8 cellular contexts compared by ENCODE assay signal in the genomic region with DNA sequence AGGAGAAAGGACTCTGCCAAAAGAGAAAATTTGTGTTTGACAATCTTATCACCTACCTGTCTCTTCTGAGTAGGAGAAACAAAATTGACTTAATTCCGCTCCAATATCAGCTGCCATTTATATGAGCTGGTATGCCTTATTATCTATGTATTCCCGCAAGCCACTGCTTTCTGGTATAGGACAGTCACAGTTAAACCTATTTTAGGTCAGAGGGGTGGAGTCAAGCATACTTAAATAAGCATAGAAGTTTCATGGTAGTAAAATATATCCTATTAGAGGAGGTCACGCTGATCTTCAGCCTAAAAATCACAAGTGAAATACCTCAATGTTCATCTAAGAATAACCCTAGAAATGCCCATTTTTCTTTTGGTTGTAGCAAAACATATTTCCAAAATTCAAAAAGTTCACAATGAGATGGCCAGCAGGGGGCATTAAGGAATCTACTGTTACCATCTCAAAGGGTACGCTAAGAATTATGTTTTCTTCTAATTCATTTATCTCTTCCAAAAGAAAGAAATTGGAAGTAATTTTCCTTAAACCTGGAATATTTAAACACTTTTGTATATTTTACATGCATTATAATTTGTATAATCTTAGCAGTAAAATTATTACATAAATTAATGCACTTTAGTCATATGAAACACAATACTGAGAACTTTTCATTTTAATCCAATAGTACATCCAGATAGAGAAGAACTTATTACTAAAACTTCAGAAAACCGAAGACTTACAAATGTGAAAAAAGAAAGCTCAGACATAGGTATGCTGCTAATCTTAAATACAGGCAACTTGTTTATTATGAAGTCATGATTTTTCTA. TPM values are rescaled to one million over a fixed set of nuclear protein-coding genes. Genes with fewer than 3 reads are reported as not detected.
DNase-seq lines count a peak whose midpoint lies in the region; ATAC-seq and TF ChIP-seq lines count a peak whose summit lies in the region.

No MANE protein-coding gene starts in this region.

- no peak overlapping the region for H3K27ac Mint-ChIP-seq in activated naive CD4-positive, alpha-beta T cell treated with anti-CD3 and anti-CD28 coated beads, Interleukin-2, amount 10 ng/mL, durations not matched to agents 7 days and 5 days

- peak; percentile 56 for DNase-seq in ELR (ENCODE audit: low read depth)
- peak; percentile 90 to 96 for DNase-seq in Kasumi-1 (lab: John Stamatoyannopoulos, UW)
- DNase-seq in activated naive CD4-positive, alpha-beta T cell treated with anti-CD3 and anti-CD28 coated beads, Interleukin-2, amount 10 ng/mL, durations not matched to agents 7 days and 5 days, result peak; percentile 59
- no peak for DNase-seq in right atrium auricular region (ENCODE audit: low spot score)
- peak; percentile 32 for DNase-seq in stomach

- intact Hi-C loops in stomach (cut with DNase I; ENCODE audit: low total_unique reads), result no loop called here

- peaks cover 8% of the 10 kb centered on the region for H3K36me3 Mint-ChIP-seq in activated naive CD4-positive, alpha-beta T cell treated with anti-CD3 and anti-CD28 coated beads, Interleukin-2, amount 10 ng/mL, durations not matched to agents 7 days and 5 days

- CTCF ChIA-PET in activated naive CD4-positive, alpha-beta T cell treated with anti-CD3 and anti-CD28 coated beads, Interleukin-2, amount 10 ng/mL, durations not matched to agents 7 days and 5 days (lab: Charles Lee), result interaction anchor here (0.7 to 4.0 kb wide), 17 partner anchors 9 to 1063 kb away, joined by 3 to 21 read pairs (median 4); a partner anchor contains a TSS

- H3K4me3 ChIP-seq in right atrium auricular region, result peak overlapping the region in 1 of 2 donors; percentile 18
- H3K4me3 ChIP-seq in stomach, result no peak overlapping the region

- H3K4me1 ChIP-seq in right atrium auricular region (no peaks in the 10 kb centered on the region), stomach (peaks cover 0 to 8% (median 4%) of the 10 kb centered on the region in 4 donors)

- peaks cover 14% of the 10 kb centered on the region for H3K4me1 Mint-ChIP-seq in activated naive CD4-positive, alpha-beta T cell treated with anti-CD3 and anti-CD28 coated beads, Interleukin-2, amount 10 ng/mL, durations not matched to agents 7 days and 5 days

- H3K4me3 Mint-ChIP-seq in activated naive CD4-positive, alpha-beta T cell treated with anti-CD3 and anti-CD28 coated beads, Interleukin-2, amount 10 ng/mL, durations not matched to agents 7 days and 5 days, result no peak overlapping the region

- 46 to 61% (median 50%) methylated on average over 5 of the region's 5 CpGs for WGBS in stomach, 5 donors

- H3K36me3 ChIP-seq in right atrium auricular region (no peaks in the 10 kb centered on the region), stomach (no peaks in the 10 kb centered on the region)

- TF ChIP-seq CTCF in right atrium auricular region (IDR thresholded peaks at IDR 0.05) (peak; percentile 38 to 76), stomach (IDR thresholded peaks at IDR 0.05) (peak in 5 of 7 experiments; percentile 37 to 68 (median 58))

- H3K9me3 Mint-ChIP-seq in activated naive CD4-positive, alpha-beta T cell treated with anti-CD3 and anti-CD28 coated beads, Interleukin-2, amount 10 ng/mL, durations not matched to agents 7 days and 5 days, result peaks cover 2% of the 10 kb centered on the region

- no peaks in the 10 kb centered on the region for H3K9me3 ChIP-seq in right atrium auricular region
- H3K9me3 ChIP-seq in stomach, result no peaks in the 10 kb centered on the region

- ATAC-seq in GM21619 (IDR thresholded peaks at IDR 0.05; ENCODE audit: unreplicated experiment) (no peak), GM18909 (IDR thresholded peaks at IDR 0.05; ENCODE audit: poor library complexity, unreplicated experiment) (no peak), HG03159 (IDR thresholded peaks at IDR 0.05; ENCODE audit: unreplicated experiment) (no peak)

- TF ChIP-seq POLR2A in stomach (IDR thresholded peaks at IDR 0.05), result no peak

- H3K27ac ChIP-seq in right atrium auricular region (no peak overlapping the region), stomach (no peak overlapping the region)

- H3K27me3 Mint-ChIP-seq in activated naive CD4-positive, alpha-beta T cell treated with anti-CD3 and anti-CD28 coated beads, Interleukin-2, amount 10 ng/mL, durations not matched to agents 7 days and 5 days, result no peaks in the 10 kb centered on the region

- TF ChIP-seq EP300 in stomach (IDR thresholded peaks at IDR 0.05), result no peak

- H3K27me3 ChIP-seq in right atrium auricular region (no peaks in the 10 kb centered on the region), stomach (no peaks in the 10 kb centered on the region)

RNA-seq across cellular contexts. Expression of a gene that starts 10.5 kb away (rescaled TPM):
- 1 to 10 TPM; 1.9 TPM for total RNA-seq in right atrium auricular region
- 10 to 100 TPM in 1 of 5 donors, 1 to 10 TPM in 3, not detected in 1; 1.3 to 13.6 (median 7.3) TPM for total RNA-seq in stomach
- polyA plus RNA-seq in stomach, result 1 to 10 TPM; 2.4 to 3.2 (median 2.9) TPM

RNA-seq across cellular contexts. Expression of a gene that starts 11.2 kb away (rescaled TPM):
- total RNA-seq in right atrium auricular region (10 to 100 TPM; 13.5 to 15.7 TPM), stomach (10 to 100 TPM in 2 of 5 donors, 1 to 10 TPM in 3; 2.3 to 27.2 (median 8.9) TPM)
- 10 to 100 TPM; 17.3 to 32.8 (median 21.3) TPM for polyA plus RNA-seq in stomach

RNA-seq across cellular contexts. Expression of a gene that starts 37.6 kb away (rescaled TPM):
- total RNA-seq in right atrium auricular region (1 to 10 TPM; 4.8 to 5.4 TPM), stomach (10 to 100 TPM in 4 of 5 donors, 1 to 10 TPM in 1; 5.2 to 58.0 (median 16.2) TPM)
- polyA plus RNA-seq in stomach, result 1 to 10 TPM; 2.8 to 3.5 (median 2.9) TPM

RNA-seq across cellular contexts. Expression of a gene that starts 42.5 kb away (rescaled TPM):
- total RNA-seq in right atrium auricular region (10 to 100 TPM; 22.1 to 46.3 TPM), stomach (10 to 100 TPM; 28.4 to 63.7 (median 44.2) TPM)
- polyA plus RNA-seq in stomach, result 10 to 100 TPM; 28.9 to 39.9 (median 30.0) TPM
